In the genomic region with DNA sequence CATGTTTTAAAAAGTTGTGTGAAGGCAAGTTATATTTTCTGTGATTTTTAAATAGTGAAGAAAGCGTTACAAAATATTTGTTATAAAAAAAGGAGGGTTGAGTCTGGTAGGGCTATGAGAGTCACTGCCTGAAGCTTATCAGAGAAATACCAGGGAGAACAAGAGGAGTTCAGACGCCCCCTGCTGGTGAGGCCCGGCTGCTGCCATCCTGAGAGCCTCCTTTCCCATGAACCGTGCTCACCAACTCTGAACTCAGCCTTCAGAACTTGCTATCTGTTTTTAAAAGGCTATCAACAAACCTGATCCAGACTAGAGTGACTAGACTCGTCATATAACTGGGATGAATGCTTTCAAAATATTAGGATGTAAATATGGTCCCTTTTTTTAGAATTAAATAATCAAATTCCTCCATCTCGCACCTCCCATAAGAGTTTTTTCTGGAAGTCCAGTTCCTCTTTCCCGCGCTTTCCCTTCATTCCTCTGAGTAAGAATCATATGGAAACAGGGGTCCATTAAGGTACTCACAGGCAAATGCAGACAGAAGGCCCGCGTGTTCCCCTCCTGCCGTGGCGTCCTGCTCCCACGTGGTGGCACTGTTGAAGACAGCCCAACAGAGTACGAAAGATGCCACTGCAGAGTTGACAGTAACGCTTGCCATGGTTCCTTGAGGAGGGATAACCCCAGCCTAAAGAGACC, we compare ENCODE assay signal across 8 cellular contexts. TPM values are rescaled to one million over a fixed set of nuclear protein-coding genes. Genes with fewer than 3 reads are reported as not detected.
DNase-seq lines count a peak whose midpoint lies in the region; ATAC-seq and TF ChIP-seq lines count a peak whose summit lies in the region.

No MANE protein-coding gene starts in this region.

- no peaks in the 10 kb centered on the region for H3K27me3 ChIP-seq in lung (ENCODE audit: control insufficient read depth, insufficient read depth)

- no peak overlapping the region for H3K27ac ChIP-seq in lung (ENCODE audit: low read depth in 1 of 2, low read length in 1 of 2)

- H3K9me3 ChIP-seq in lung (ENCODE audit: control insufficient read depth in 2 of 2, insufficient read depth in 1 of 2, low read length in 1 of 2), result no peaks in the 10 kb centered on the region

- ATAC-seq in HG03439 (IDR thresholded peaks at IDR 0.05; ENCODE audit: unreplicated experiment), result peak; percentile 87
- peak; percentile 75 for ATAC-seq in lung (ENCODE audit: insufficient read depth, low FRiP score)

- TF ChIP-seq CTCF in lung (IDR thresholded peaks at IDR 0.05; ENCODE audit: control extremely low read depth, extremely low read depth), result peak; percentile 82

- WGBS in lung, 2 donors, result 16 to 22% methylated on average over 15 of the region's 15 CpGs

- H3K36me3 ChIP-seq in lung (ENCODE audit: control insufficient read depth in 2 of 2, insufficient read depth in 2 of 2, low read length in 2 of 2), result no peaks in the 10 kb centered on the region

- DNase-seq in C1 segment of cervical spinal cord (lab: John Stamatoyannopoulos, UW), result peak in 12 of 14 donors; percentile 5 to 81 (median 62)
- peak; percentile 11 for DNase-seq in GM19240 (ENCODE audit: insufficient read length, low spot score)
- DNase-seq in NCI-H526 treated with DMSO at 0.1 percent for 48 hours (lab: John Stamatoyannopoulos, UW), result peak; percentile 47
- DNase-seq in activated CD4-positive, alpha-beta T cell treated with anti-CD3 and anti-CD28 coated beads, Interleukin-2, amount 50 U/mL, for 1 hour, result peak; percentile 67
- DNase-seq in dermis microvascular lymphatic vessel endothelial cell (ENCODE audit: low read depth in 2 of 2), result peak; percentile 52 to 71
- DNase-seq in lung (ENCODE audit: low spot score), result peak; percentile 79
- peak; percentile 46 for DNase-seq in stimulated activated CD8-positive, alpha-beta memory T cell treated with anti-CD3 and anti-CD28 coated beads, Interleukin-15, amount 100 ng/mL, for 1 hour (ENCODE audit: low read depth)

- peaks cover 0 to 2% of the 10 kb centered on the region in 2 donors for H3K4me1 ChIP-seq in lung (ENCODE audit: control insufficient read depth in 2 of 2, insufficient read depth in 2 of 2, low read length in 2 of 2)

- no peak overlapping the region for H3K4me3 ChIP-seq in lung

RNA-seq across cellular contexts. Expression of a gene that starts 26.2 kb away (rescaled TPM):
- total RNA-seq in dermis microvascular lymphatic vessel endothelial cell, result 0.90 and 2.4 TPM in 2 replicates
- total RNA-seq in lung, result 10 to 100 TPM; 31.0 to 94.2 TPM
- 1 to 10 TPM; 4.1 to 4.2 TPM for polyA plus RNA-seq in lung

Comparison
In these comparisons a context has a peak if more than half of its experiments do, and no peak if none do; other contexts are left out.
1. DNase-seq: peak in every context shown above with its lines; median percentile 79 in lung; 67 in activated CD4-positive, alpha-beta T cell treated with anti-CD3 and anti-CD28 coated beads, Interleukin-2, amount 50 U/mL, for 1 hour; 62 in C1 segment of cervical spinal cord; 62 in dermis microvascular lymphatic vessel endothelial cell; 47 in NCI-H526 treated with DMSO at 0.1 percent for 48 hours; 46 in stimulated activated CD8-positive, alpha-beta memory T cell treated with anti-CD3 and anti-CD28 coated beads, Interleukin-15, amount 100 ng/mL, for 1 hour; 11 in GM19240.